10 cellular contexts compared by ENCODE assay signal in the genomic region with DNA sequence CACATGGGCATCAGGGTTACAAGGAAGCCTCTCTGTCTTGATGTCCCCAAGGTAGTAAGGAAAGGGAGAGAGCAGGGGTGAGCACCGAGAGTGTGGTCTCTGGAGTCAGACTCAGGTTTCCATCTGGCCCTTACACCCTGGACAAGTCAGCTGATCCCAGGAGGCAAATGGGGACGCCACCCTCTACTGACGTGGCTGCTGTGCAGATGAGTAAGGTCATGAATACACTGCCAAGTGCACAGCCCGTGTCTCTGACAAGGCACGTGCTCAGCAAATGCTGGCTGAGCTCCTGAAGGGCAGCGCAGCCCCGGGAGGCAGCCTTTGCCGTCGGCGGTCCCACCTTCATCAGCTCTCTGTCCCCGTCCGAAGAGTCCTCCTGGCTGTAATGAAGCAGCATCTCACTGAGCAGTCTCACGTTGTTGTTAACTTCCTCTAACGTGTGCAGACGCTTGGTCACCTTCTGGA. TPM values are rescaled to one million over a fixed set of nuclear protein-coding genes. Genes with fewer than 3 reads are reported as not detected.
DNase-seq lines count a peak whose midpoint lies in the region; ATAC-seq, FAIRE-seq and TF ChIP-seq lines count a peak whose summit lies in the region.
"Had no signal": no experiment of that assay in that cellular context is flagged by ENCODE, and none has a peak within 500 bp of the region (broad histone marks: within the 10 kb centered on the region; RNA-seq: fewer than 3 reads in every experiment).

No MANE protein-coding gene starts in this region.

- peaks cover 98% of the 10 kb centered on the region for H3K36me3 Mint-ChIP-seq in activated T-helper 17 cell treated with anti-CD3 and anti-CD28 coated beads, Interleukin-2, amount 50 U/mL, for 72 hours (ENCODE audit: low read depth)

- H3K4me3 ChIP-seq in GM23248: no peak overlapping the region
- H3K4me3 ChIP-seq in kidney (ENCODE audit: low read length in 2 of 2): no peak overlapping the region
- H3K4me3 ChIP-seq in lower lobe of right lung: no peak overlapping the region

- no peak overlapping the region for H3K4me2 ChIP-seq in GM23248 (ENCODE audit: unreplicated experiment)

- H3K9ac ChIP-seq in GM23248 (peak overlapping the region; percentile 49; the same call in 1 of the 2 replicates), kidney (ENCODE audit: low read length in 2 of 2) (no peak overlapping the region)

- H3K4me1 ChIP-seq in GM23248 (ENCODE audit: insufficient read depth): 0 out of 2 replicates have a peak, but pooled peaks cover 3% of the 10 kb centered on the region
- peaks cover 0 to 2% of the 10 kb centered on the region in 2 donors for H3K4me1 ChIP-seq in kidney (ENCODE audit: control insufficient read depth in 1 of 2, insufficient read depth in 1 of 2, low read depth in 1 of 2, low read length in 2 of 2)
- no peaks in the 10 kb centered on the region for H3K4me1 ChIP-seq in lower lobe of right lung

- H3K27ac ChIP-seq in GM23248 (peak overlapping the region; percentile 50), kidney (ENCODE audit: low read depth in 2 of 2, low read length in 2 of 2) (no peak overlapping the region), lower lobe of right lung (no peak overlapping the region)

- peak overlapping the region; percentile 86 for H3K27ac Mint-ChIP-seq in activated T-helper 17 cell treated with anti-CD3 and anti-CD28 coated beads, Interleukin-2, amount 50 U/mL, for 72 hours

- H4K20me1 ChIP-seq in GM23248 (ENCODE audit: insufficient read depth): no peaks in the 10 kb centered on the region

- in situ Hi-C loops in GM23248 (cut with MboI): no loop called here

- peaks cover 9% of the 10 kb centered on the region for H3K79me2 ChIP-seq in GM23248 (ENCODE audit: insufficient read depth)

- H3K27me3 ChIP-seq in GM23248 (replicated peaks; ENCODE audit: insufficient read depth) (no peaks in the 10 kb centered on the region), lower lobe of right lung (ENCODE audit: low read depth) (no peaks in the 10 kb centered on the region)

- H3K9me2 ChIP-seq in GM23248 (ENCODE audit: insufficient read depth): no peaks in the 10 kb centered on the region

- H3K9me3 Mint-ChIP-seq in activated T-helper 17 cell treated with anti-CD3 and anti-CD28 coated beads, Interleukin-2, amount 50 U/mL, for 72 hours: no peaks in the 10 kb centered on the region

- peak; percentile 85 for DNase-seq in AG20443 (ENCODE audit: low spot score)
- DNase-seq in GM23248: peak; percentile 84
- peak; percentile 42 for DNase-seq in iris pigment epithelial cell (ENCODE audit: low read depth)
- DNase-seq in SW 1271 (lab: John Stamatoyannopoulos, UW): no peak
- DNase-seq in kidney: no peak
- no peak for DNase-seq in lower lobe of right lung
- DNase-seq: DMS 273 treated with DMSO at 0.1 percent for 48 hours, NCI-H69 had no signal

- FAIRE-seq in kidney (lab: Jason Lieb, UNC): no peak

- H3K36me3 ChIP-seq in GM23248 (ENCODE audit: low read depth) (peaks cover 12% of the 10 kb centered on the region; the same call in 1 of the 2 replicates), kidney (ENCODE audit: control insufficient read depth in 1 of 2, insufficient read depth in 2 of 2, low read length in 2 of 2) (peaks cover 45 to 72% of the 10 kb centered on the region in 2 donors), lower lobe of right lung (peaks cover 98% of the 10 kb centered on the region)

- peaks cover 42% of the 10 kb centered on the region for H3K4me1 Mint-ChIP-seq in activated T-helper 17 cell treated with anti-CD3 and anti-CD28 coated beads, Interleukin-2, amount 50 U/mL, for 72 hours

- no peak for TF ChIP-seq CTCF in kidney (IDR thresholded peaks at IDR 0.05; ENCODE audit: borderline replicate concordance, extremely low read depth, insufficient read depth)
- no peak for TF ChIP-seq CTCF in lower lobe of right lung (IDR thresholded peaks at IDR 0.05)

- no peaks in the 10 kb centered on the region for H3K9me3 ChIP-seq in GM23248 (ENCODE audit: low read depth)
- no peaks in the 10 kb centered on the region for H3K9me3 ChIP-seq in kidney (ENCODE audit: control insufficient read depth in 1 of 2, low read length in 2 of 2)
- no peaks in the 10 kb centered on the region for H3K9me3 ChIP-seq in lower lobe of right lung

- H2AFZ ChIP-seq in GM23248: no peak overlapping the region

- no peaks in the 10 kb centered on the region for H3K27me3 Mint-ChIP-seq in activated T-helper 17 cell treated with anti-CD3 and anti-CD28 coated beads, Interleukin-2, amount 50 U/mL, for 72 hours

- intact Hi-C loops in kidney (cut with DNase I): no loop called here
- intact Hi-C loops in lower lobe of right lung (cut with DNase I): no loop called here

- peak; percentile 69 for ATAC-seq in activated T-helper 17 cell treated with anti-CD3 and anti-CD28 coated beads, Interleukin-2, amount 50 U/mL, for 72 hours (replicated peaks)
- no peak for ATAC-seq in HG03280 (IDR thresholded peaks at IDR 0.05; ENCODE audit: unreplicated experiment)
- ATAC-seq in lower lobe of right lung: no peak

- WGBS in GM23248 (ENCODE audit: low coverage in 1 of 2, low lambda C conversion rate in 2 of 2, missing lambda C conversion rate in 2 of 2), 2 experiments: 58 to 65% methylated on average over 15 of the region's 15 CpGs

- peaks cover 10% of the 10 kb centered on the region for H3F3A ChIP-seq in GM23248 (ENCODE audit: insufficient read depth)

- peak overlapping the region; percentile 77 for H3K4me3 Mint-ChIP-seq in activated T-helper 17 cell treated with anti-CD3 and anti-CD28 coated beads, Interleukin-2, amount 50 U/mL, for 72 hours

RNA-seq across cellular contexts. Expression of a gene that starts 19.4 kb away (rescaled TPM):
- total RNA-seq in GM23248 (2014; rRNA removed; shearing (Covaris generic)): 5.9 and 12.1 TPM in 2 replicates
- polyA plus RNA-seq in GM23248 (2016; fragmentation: Nextera tagmentation; extraction: Ambion mirVana) (15.2 and 16.0 TPM in 2 replicates), kidney (ENCODE audit: insufficient read depth, low read depth, low replicate concordance) (8.0 TPM)
- 10 to 100 TPM; 63.2 to 71.9 TPM for total RNA-seq in activated T-helper 17 cell treated with anti-CD3 and anti-CD28 coated beads, Interleukin-2, amount 50 U/mL, for 72 hours
- total RNA-seq in kidney (49.2 TPM), lower lobe of right lung (68.6 TPM)

RNA-seq across cellular contexts. Expression of a gene that starts 19.7 kb away (rescaled TPM):
- 34.8 and 41.6 TPM in 2 replicates for total RNA-seq in GM23248 (2014; rRNA removed; shearing (Covaris generic))
- polyA plus RNA-seq in GM23248 (2016; fragmentation: Nextera tagmentation; extraction: Ambion mirVana) (87.6 and 87.8 TPM in 2 replicates), kidney (ENCODE audit: insufficient read depth, low read depth, low replicate concordance) (134 TPM)
- total RNA-seq in activated T-helper 17 cell treated with anti-CD3 and anti-CD28 coated beads, Interleukin-2, amount 50 U/mL, for 72 hours: 10 to 100 TPM; 53.6 to 83.2 TPM
- total RNA-seq in kidney (46.4 TPM), lower lobe of right lung (38.3 TPM)

RNA-seq across cellular contexts. Expression of a gene that starts 29.0 kb away (rescaled TPM):
- 10.7 and 33.1 TPM in 2 replicates for total RNA-seq in GM23248 (2014; rRNA removed; shearing (Covaris generic))
- polyA plus RNA-seq in GM23248 (2016; fragmentation: Nextera tagmentation; extraction: Ambion mirVana) (14.1 and 14.4 TPM in 2 replicates), kidney (ENCODE audit: insufficient read depth, low read depth, low replicate concordance) (28.2 TPM)
- total RNA-seq in activated T-helper 17 cell treated with anti-CD3 and anti-CD28 coated beads, Interleukin-2, amount 50 U/mL, for 72 hours: 10 to 100 TPM; 23.6 to 31.6 TPM
- total RNA-seq in kidney (30.1 TPM), lower lobe of right lung (32.1 TPM)

RNA-seq across cellular contexts. Expression of a gene that starts 36.5 kb away (rescaled TPM):
- 13.4 and 26.2 TPM in 2 replicates for total RNA-seq in GM23248 (2014; rRNA removed; shearing (Covaris generic))
- 31.4 and 44.0 TPM in 2 replicates for polyA plus RNA-seq in GM23248 (2016; fragmentation: Nextera tagmentation; extraction: Ambion mirVana)
- total RNA-seq in activated T-helper 17 cell treated with anti-CD3 and anti-CD28 coated beads, Interleukin-2, amount 50 U/mL, for 72 hours: 100 to 1,000 TPM; 143 to 161 TPM
- 67.1 TPM for total RNA-seq in kidney
- 23.9 TPM for polyA plus RNA-seq in kidney (ENCODE audit: insufficient read depth, low read depth, low replicate concordance)
- 66.8 TPM for total RNA-seq in lower lobe of right lung

RNA-seq across cellular contexts. Expression of a gene that starts 47.2 kb away (rescaled TPM):
- 6.2 and 16.9 TPM in 2 replicates for total RNA-seq in GM23248 (2014; rRNA removed; shearing (Covaris generic))
- polyA plus RNA-seq in GM23248 (2016; fragmentation: Nextera tagmentation; extraction: Ambion mirVana) (6.7 and 6.8 TPM in 2 replicates), kidney (ENCODE audit: insufficient read depth, low read depth, low replicate concordance) (15.3 TPM)
- 100 to 1,000 TPM in 1 of 2 donors, 10 to 100 TPM in 1; 97.4 to 113 TPM for total RNA-seq in activated T-helper 17 cell treated with anti-CD3 and anti-CD28 coated beads, Interleukin-2, amount 50 U/mL, for 72 hours
- total RNA-seq in kidney (11.2 TPM), lower lobe of right lung (41.5 TPM)

Comparison
In these comparisons a context has a peak if more than half of its experiments do, and no peak if none do; other contexts are left out.
1. DNase-seq: peak in AG20443 (single experiment), GM23248 (single experiment) and iris pigment epithelial cell (single experiment); none in SW 1271 (0 of 2), kidney (single experiment) and lower lobe of right lung (single experiment).